24 cellular contexts compared by ENCODE assay signal in the genomic region with DNA sequence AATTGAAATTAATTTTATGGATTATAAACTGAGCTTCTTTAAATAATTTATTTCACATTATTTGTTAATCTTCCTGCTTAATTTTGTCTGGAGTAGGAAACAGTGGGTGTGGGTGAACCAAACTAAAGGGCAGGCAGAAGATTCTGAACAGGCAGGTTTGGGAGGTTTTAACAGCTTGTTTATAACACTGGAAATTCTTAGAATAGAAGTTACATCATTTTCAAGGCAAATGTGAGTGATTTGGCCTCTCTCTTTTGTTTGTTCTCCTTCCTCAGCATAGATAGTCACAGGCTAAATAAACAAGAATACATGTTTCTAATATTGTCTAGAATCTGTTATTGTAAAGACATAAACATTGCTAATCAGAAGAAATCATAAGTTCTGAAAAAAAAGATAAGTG.
DNase-seq lines count a peak whose midpoint lies in the region; ATAC-seq and TF ChIP-seq lines count a peak whose summit lies in the region.
"Had no signal": no experiment of that assay in that cellular context is flagged by ENCODE, and none has a peak within 500 bp of the region (broad histone marks: within the 10 kb centered on the region; RNA-seq: fewer than 3 reads in every experiment).

No MANE protein-coding gene starts in this region.

- H3K9me3 Mint-ChIP-seq in type B pancreatic cell, result peaks cover 5% of the 10 kb centered on the region

- H3K9me3 ChIP-seq in PC-3 (ENCODE audit: low read length) (no peaks in the 10 kb centered on the region), body of pancreas (no peaks in the 10 kb centered on the region), hepatocyte (ENCODE audit: low read depth) (no peaks in the 10 kb centered on the region)
- H3K9me3 ChIP-seq: A549; BLaER1 treated with 17β-estradiol and CSF1 and Interleukin-3, amounts not matched to agents 10 nM and 100 nM; HAP-1; MG63 had no signal

- intact Hi-C loops in PC-3 (cut with micrococcal nuclease), result no loop called here
- intact Hi-C loops in body of pancreas (cut with DNase I), result no loop called here

- H3K79me2 ChIP-seq in PC-3 (ENCODE audit: low read length) (no peaks in the 10 kb centered on the region), hepatocyte (no peaks in the 10 kb centered on the region)

- peak overlapping the region; percentile 35 for H3K4me3 Mint-ChIP-seq in type B pancreatic cell
- H3K4me3 Mint-ChIP-seq: CD4-positive, alpha-beta T cell; HFFc6; T-cell had no signal

- TF ChIP-seq POLR2A in body of pancreas (IDR thresholded peaks at IDR 0.05), result no peak

- H3K4me2 ChIP-seq in PC-3 (ENCODE audit: low read length) (peak overlapping the region; percentile 18), hepatocyte (no peak overlapping the region)
- H3K4me2 ChIP-seq: A549; BLaER1 treated with 17β-estradiol and CSF1 and Interleukin-3, amounts not matched to agents 10 nM and 100 nM had no signal

- H3K27me3 ChIP-seq in PC-3 (ENCODE audit: low read length) (no peaks in the 10 kb centered on the region), body of pancreas (no peaks in the 10 kb centered on the region), hepatocyte (no peaks in the 10 kb centered on the region)
- H3K27me3 ChIP-seq: BLaER1 treated with 17β-estradiol and CSF1 and Interleukin-3, amounts not matched to agents 10 nM and 100 nM; MG63 had no signal

- peak; percentile 68 for DNase-seq in PC-3
- no peak for DNase-seq in body of pancreas
- DNase-seq in hepatocyte (ENCODE audit: low spot score), result no peak
- DNase-seq in type B pancreatic cell (ENCODE audit: extremely low spot score, unreplicated experiment), result no peak
- DNase-seq in NCI-H1105 (lab: John Stamatoyannopoulos, UW), result no peak
- DNase-seq: AML-193; CD4-positive, alpha-beta T cell; DMS79 treated with DMSO at 0.1 percent for 48 hours; GF-D8; GM23248; HFFc6; IMR-90; KG1; MG63; NCI-H2029; NCI-H2227 treated with DMSO at 0.1 percent for 48 hours; NCI-H69; T-cell had no signal

- peak overlapping the region; percentile 89 for H3K27ac Mint-ChIP-seq in type B pancreatic cell
- H3K27ac Mint-ChIP-seq: CD4-positive, alpha-beta T cell; HFFc6; T-cell had no signal

- POLR2A ChIA-PET in PC-3 (lab: Charles Lee; ENCODE audit: unreplicated experiment), result interaction anchor here (0.6 kb wide), 1 partner anchor 9 kb away, joined by 6 read pairs; no protein-coding TSS in a partner anchor

- H3K4me1 ChIP-seq in PC-3 (ENCODE audit: insufficient read depth, low read length) (peaks cover 16% of the 10 kb centered on the region), body of pancreas (peaks cover 9% of the 10 kb centered on the region), hepatocyte (ENCODE audit: insufficient read depth) (no peaks in the 10 kb centered on the region)
- H3K4me1 ChIP-seq: A549; BLaER1 treated with 17β-estradiol and CSF1 and Interleukin-3, amounts not matched to agents 10 nM and 100 nM; HAP-1 had no signal

- H3F3A ChIP-seq in PC-3 (ENCODE audit: low read length, unreplicated experiment), result no peaks in the 10 kb centered on the region

- CTCF ChIA-PET in PC-3 (lab: Charles Lee), result no interaction called here

- H3K36me3 ChIP-seq in PC-3 (ENCODE audit: low read depth, low read length) (no peaks in the 10 kb centered on the region), body of pancreas (replicated peaks in 1 of 2; ENCODE audit: insufficient read depth in 1 of 2, low read depth in 2 of 2) (no peaks in the 10 kb centered on the region), hepatocyte (replicated peaks; ENCODE audit: insufficient read depth, low read depth) (no peaks in the 10 kb centered on the region)
- H3K36me3 ChIP-seq: BLaER1 treated with 17β-estradiol and CSF1 and Interleukin-3, amounts not matched to agents 10 nM and 100 nM; HAP-1; MG63 had no signal

- H3K4me1 Mint-ChIP-seq in type B pancreatic cell (ENCODE audit: unreplicated experiment), result peaks cover 10% of the 10 kb centered on the region
- H3K4me1 Mint-ChIP-seq: T-cell had no signal

- H2AFZ ChIP-seq in PC-3 (ENCODE audit: low read length), result no peak overlapping the region
- no peak overlapping the region for H2AFZ ChIP-seq in hepatocyte
- H2AFZ ChIP-seq: GM23248 had no signal

- H3K4me3 ChIP-seq in PC-3 (ENCODE audit: low read length), result no peak overlapping the region
- no peak overlapping the region for H3K4me3 ChIP-seq in body of pancreas
- H3K4me3 ChIP-seq in hepatocyte, result no peak overlapping the region
- H3K4me3 ChIP-seq: A549; BLaER1 treated with 17β-estradiol and CSF1 and Interleukin-3, amounts not matched to agents 10 nM and 100 nM; GM23248; HAP-1; MG63 had no signal

- no TSS peak for BruUV-seq in PC-3 (replicated peaks; lab: Mats Ljungman, UMichigan)

- TF ChIP-seq CTCF in PC-3 (conservative IDR thresholded peaks at IDR 0.05; ENCODE audit: low read depth, low read length) (no peak), body of pancreas (IDR thresholded peaks at IDR 0.05) (no peak), hepatocyte (IDR thresholded peaks at IDR 0.05; ENCODE audit: poor library complexity) (no peak), type B pancreatic cell (conservative IDR thresholded peaks at IDR 0.05) (no peak)

- H3K9me2 ChIP-seq in PC-3 (replicated peaks; ENCODE audit: low read length), result no peaks in the 10 kb centered on the region
- no peaks in the 10 kb centered on the region for H3K9me2 ChIP-seq in hepatocyte (replicated peaks; ENCODE audit: insufficient read depth)

- no peaks in the 10 kb centered on the region for H4K20me1 ChIP-seq in PC-3 (ENCODE audit: low read length)
- H4K20me1 ChIP-seq in hepatocyte (ENCODE audit: insufficient read depth, poor library complexity, severe bottlenecking), result no peaks in the 10 kb centered on the region
- H4K20me1 ChIP-seq: BLaER1 treated with 17β-estradiol and CSF1 and Interleukin-3, amounts not matched to agents 10 nM and 100 nM had no signal

- H3K27ac ChIP-seq in PC-3 (ENCODE audit: low read length) (no peak overlapping the region), body of pancreas (no peak overlapping the region), hepatocyte (peak overlapping the region; percentile 33)
- H3K27ac ChIP-seq: A549; BLaER1 treated with 17β-estradiol and CSF1 and Interleukin-3, amounts not matched to agents 10 nM and 100 nM; GM23248 had no signal

- H3K36me3 Mint-ChIP-seq in type B pancreatic cell, result no peaks in the 10 kb centered on the region
- H3K36me3 Mint-ChIP-seq: T-cell had no signal

- no peaks in the 10 kb centered on the region for H3K27me3 Mint-ChIP-seq in type B pancreatic cell
- H3K27me3 Mint-ChIP-seq: CD4-positive, alpha-beta T cell; T-cell had no signal

- ATAC-seq in PC-3 (peak; percentile 66; the same call in 1 of the 2 replicates), body of pancreas (peak; percentile 65), GM18858 (IDR thresholded peaks at IDR 0.05; ENCODE audit: unreplicated experiment) (no peak), GM21447 (IDR thresholded peaks at IDR 0.05; ENCODE audit: unreplicated experiment) (no peak)
- ATAC-seq: A549, Right ventricle myocardium inferior, T-cell had no signal

- H3K9ac ChIP-seq in PC-3 (ENCODE audit: low read length), result no peak overlapping the region
- H3K9ac ChIP-seq: BLaER1 treated with 17β-estradiol and CSF1 and Interleukin-3, amounts not matched to agents 10 nM and 100 nM; GM23248 had no signal

Comparison
In these comparisons a context has a peak if more than half of its experiments do, and no peak if none do; other contexts are left out.
1. ATAC-seq: peak in PC-3 (single experiment) and body of pancreas (single experiment); none in GM18858 (single experiment) and GM21447 (single experiment).